In the genomic region with DNA sequence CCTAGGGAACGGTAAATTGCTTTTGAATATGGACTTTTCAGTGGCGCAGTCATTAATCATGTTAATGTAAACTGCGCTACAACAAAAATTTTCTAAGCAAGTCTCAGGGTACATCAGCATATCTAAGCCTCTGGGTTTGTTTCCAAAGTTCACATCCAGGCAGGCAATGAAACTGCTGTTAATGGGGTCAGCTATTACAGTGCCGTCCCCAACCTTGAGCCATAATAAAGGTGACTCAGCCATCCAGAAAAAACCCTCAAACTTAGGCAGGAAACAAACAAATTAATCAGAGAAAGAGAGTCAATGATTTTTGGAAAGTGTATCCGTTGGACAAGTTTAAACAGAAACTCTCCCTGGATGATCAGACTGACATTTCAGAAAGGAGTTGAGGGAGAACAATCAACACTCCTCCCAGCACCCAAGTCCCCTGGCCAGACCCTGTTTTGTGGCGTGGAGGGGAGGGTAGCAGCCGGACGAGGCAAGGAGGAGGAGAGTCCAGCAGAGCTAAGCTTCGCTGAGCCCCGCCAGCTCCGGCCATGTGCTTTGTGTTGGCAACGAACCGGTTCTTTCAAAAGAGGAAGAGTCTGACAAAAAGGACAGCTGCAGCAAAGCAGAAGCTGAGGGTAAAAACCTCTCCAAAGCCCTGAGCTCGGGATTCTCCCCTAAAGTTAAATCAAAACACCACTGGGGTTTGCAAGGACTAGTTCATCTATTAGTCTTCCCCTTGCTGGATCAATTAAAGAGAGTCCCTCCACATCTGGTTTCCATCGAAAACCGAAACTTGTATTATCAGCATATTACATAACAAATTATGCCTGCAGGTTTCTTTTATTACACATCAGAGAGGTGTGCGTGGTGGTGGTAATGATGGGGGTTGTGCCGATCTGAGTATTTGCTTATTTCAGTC, we compare ENCODE assay signal across 7 cellular contexts. TPM values are rescaled to one million over a fixed set of nuclear protein-coding genes. Genes with fewer than 3 reads are reported as not detected.
DNase-seq lines count a peak whose midpoint lies in the region; ATAC-seq and TF ChIP-seq lines count a peak whose summit lies in the region.

No MANE protein-coding gene starts in this region.

- H3K27ac Mint-ChIP-seq in naive thymus-derived CD4-positive, alpha-beta T cell, result peak overlapping the region; percentile 39 to 92 (median 87)

- H3K27me3 ChIP-seq in naive thymus-derived CD4-positive, alpha-beta T cell (ENCODE audit: control insufficient read depth in 2 of 2, insufficient read depth in 2 of 2, low read length in 2 of 2), result no peaks in the 10 kb centered on the region

- H3K36me3 ChIP-seq in naive thymus-derived CD4-positive, alpha-beta T cell (ENCODE audit: control insufficient read depth in 2 of 3, insufficient read depth in 3 of 3, low read length in 3 of 3), result peaks cover 0 to 4% (median 0%) of the 10 kb centered on the region in 3 experiments

- H3K9me3 Mint-ChIP-seq in naive thymus-derived CD4-positive, alpha-beta T cell, result no peaks in the 10 kb centered on the region

- H3K4me3 Mint-ChIP-seq in naive thymus-derived CD4-positive, alpha-beta T cell, result peak overlapping the region; percentile 83 to 98 (median 96)

- H3K27me3 Mint-ChIP-seq in naive thymus-derived CD4-positive, alpha-beta T cell, result peaks cover 0 to 27% (median 0%) of the 10 kb centered on the region in 5 donors

- TF ChIP-seq POLR2A in GM18505 (IDR thresholded peaks at IDR 0.05; ENCODE audit: borderline replicate concordance, extremely low read depth, insufficient read depth, insufficient read length) (no peak), Raji (IDR thresholded peaks at IDR 0.05; ENCODE audit: insufficient read depth, low read depth, low read length) (peak; percentile 23; the same call in 1 of the 2 replicates)

- POLR2A ChIA-PET in naive thymus-derived CD4-positive, alpha-beta T cell (lab: Charles Lee), result interaction anchor here (0.6 to 4.9 kb wide), 26 partner anchors 8 to 202 kb away, joined by 3 to 77 read pairs (median 7); no protein-coding TSS in a partner anchor

- H3K9me3 ChIP-seq in naive thymus-derived CD4-positive, alpha-beta T cell (ENCODE audit: control insufficient read depth in 2 of 3, low read length in 3 of 3), result no peaks in the 10 kb centered on the region

- H3K4me3 ChIP-seq in naive thymus-derived CD4-positive, alpha-beta T cell (ENCODE audit: low read length), result peak overlapping the region; percentile 61

- ATAC-seq in GM18505 (IDR thresholded peaks at IDR 0.05; ENCODE audit: unreplicated experiment), result peak; percentile 8
- peak; percentile 15 for ATAC-seq in HG02759 (IDR thresholded peaks at IDR 0.05; ENCODE audit: unreplicated experiment)
- ATAC-seq in naive thymus-derived CD4-positive, alpha-beta T cell, result peak; percentile 10
- ATAC-seq in HG02840 (IDR thresholded peaks at IDR 0.05; ENCODE audit: low FRiP score, unreplicated experiment), result no peak

- intact Hi-C loops in naive thymus-derived CD4-positive, alpha-beta T cell (cut with micrococcal nuclease), result loop anchor here (1.0 to 10.0 kb wide), 19 partner anchors 17 to 746 kb away; a partner anchor contains a TSS

- peak overlapping the region; percentile 88 for H3K27ac ChIP-seq in epithelial cell of prostate
- H3K27ac ChIP-seq in naive thymus-derived CD4-positive, alpha-beta T cell (ENCODE audit: low read depth, low read length), result peak overlapping the region; percentile 57

- H3K4me1 ChIP-seq in naive thymus-derived CD4-positive, alpha-beta T cell (ENCODE audit: control insufficient read depth in 2 of 2, insufficient read depth in 2 of 2, low read length in 2 of 2), result peaks cover 71 to 75% of the 10 kb centered on the region in 2 donors

- H3K4me1 Mint-ChIP-seq in naive thymus-derived CD4-positive, alpha-beta T cell, result peaks cover 48 to 84% (median 74%) of the 10 kb centered on the region in 7 donors

- CTCF ChIA-PET in naive thymus-derived CD4-positive, alpha-beta T cell (lab: Charles Lee), result interaction anchor here (0.7 to 5.3 kb wide), 34 partner anchors 10 to 211 kb away, joined by 3 to 150 read pairs (median 6); no protein-coding TSS in a partner anchor

- H3K36me3 Mint-ChIP-seq in naive thymus-derived CD4-positive, alpha-beta T cell, result peaks cover 0 to 20% (median 0%) of the 10 kb centered on the region in 5 donors

- DNase-seq in epithelial cell of prostate (ENCODE audit: low read depth, low spot score) (no peak), H4 (ENCODE audit: low spot score) (no peak)
- no peak for DNase-seq in naive thymus-derived CD4-positive, alpha-beta T cell

RNA-seq across cellular contexts. Expression of a gene that starts 3.6 kb away (rescaled TPM):
- 10 to 100 TPM; 25.5 to 51.5 (median 28.6) TPM for total RNA-seq in naive thymus-derived CD4-positive, alpha-beta T cell
- polyA plus RNA-seq in naive thymus-derived CD4-positive, alpha-beta T cell, result 10 to 100 TPM in 1 of 2 donors, 1 to 10 TPM in 1; 3.9 to 18.8 TPM
- total RNA-seq in H4 (2014; rRNA removed; shearing (Covaris generic)), result 7.4 and 10.5 TPM in 2 replicates

RNA-seq across cellular contexts. Expression of a gene that starts 51.1 kb away (rescaled TPM):
- total RNA-seq in naive thymus-derived CD4-positive, alpha-beta T cell, result 10 to 100 TPM; 11.5 to 23.0 (median 21.0) TPM
- 10 to 100 TPM; 22.0 to 38.1 TPM for polyA plus RNA-seq in naive thymus-derived CD4-positive, alpha-beta T cell
- 22.8 and 32.3 TPM in 2 replicates for total RNA-seq in H4 (2014; rRNA removed; shearing (Covaris generic))
